ENCODE assay signal across 15 cellular contexts in the genomic region with DNA sequence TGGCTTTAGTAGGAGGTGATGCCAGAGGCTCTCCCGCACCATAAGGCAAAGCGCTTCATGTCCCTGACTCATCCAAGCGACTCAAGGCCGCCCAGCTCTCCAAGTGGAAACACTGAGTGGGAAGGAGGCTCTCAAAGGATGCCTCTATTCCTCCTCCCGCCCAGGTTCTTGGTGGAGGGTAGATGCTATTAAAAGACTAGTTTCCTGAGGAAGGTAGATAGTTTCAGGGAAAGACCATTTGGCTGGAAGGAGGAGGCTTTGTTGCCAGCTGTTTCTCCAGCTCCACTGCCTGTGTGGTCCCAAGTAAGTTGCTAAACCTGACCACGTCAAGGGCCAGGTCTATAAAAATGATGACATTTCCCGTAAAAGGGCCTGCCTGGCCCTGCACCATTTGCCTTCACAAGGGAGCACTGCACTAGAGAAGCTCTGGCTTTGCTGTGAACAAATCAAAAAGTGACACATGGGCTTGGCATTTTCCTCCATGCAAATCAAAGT. TPM values are rescaled to one million over a fixed set of nuclear protein-coding genes. Genes with fewer than 3 reads are reported as not detected.
DNase-seq lines count a peak whose midpoint lies in the region; ATAC-seq and TF ChIP-seq lines count a peak whose summit lies in the region.
"Had no signal": no experiment of that assay in that cellular context is flagged by ENCODE, and none has a peak within 500 bp of the region (broad histone marks: within the 10 kb centered on the region; RNA-seq: fewer than 3 reads in every experiment).

No MANE protein-coding gene starts in this region.

- H3K36me3 ChIP-seq in mesendoderm (ENCODE audit: control insufficient read depth, insufficient read depth, low read length) (no peaks in the 10 kb centered on the region), thyroid gland (no peaks in the 10 kb centered on the region)
- H3K36me3 ChIP-seq: gastrocnemius medialis had no signal

- H2BK120ac ChIP-seq in mesendoderm (ENCODE audit: low read depth, low read length): no peak overlapping the region

- no peaks in the 10 kb centered on the region for H3K27me3 ChIP-seq in mesendoderm (ENCODE audit: insufficient read depth, low read length, poor library complexity)
- H3K27me3 ChIP-seq in thyroid gland: no peaks in the 10 kb centered on the region
- H3K27me3 ChIP-seq: BLaER1 treated with 17β-estradiol and CSF1 and Interleukin-3, amounts not matched to agents 10 nM and 100 nM; gastrocnemius medialis had no signal

- no peaks in the 10 kb centered on the region for H3K9me3 ChIP-seq in thyroid gland
- H3K9me3 ChIP-seq: gastrocnemius medialis had no signal

- POLR2A ChIA-PET in HEK293T (lab: Yijun Ruan, JAX): interaction anchor here (1.4 to 1.5 kb wide), 2 partner anchors 89 to 590 kb away, joined by 3 to 5 read pairs; no protein-coding TSS in a partner anchor

- no peak for TF ChIP-seq POLR2A in thyroid gland (IDR thresholded peaks at IDR 0.05)

- no peaks in the 10 kb centered on the region for H3K4me1 ChIP-seq in mesendoderm (ENCODE audit: control insufficient read depth, low read depth, low read length)
- H3K4me1 ChIP-seq in thyroid gland: peaks cover 6 to 14% of the 10 kb centered on the region in 2 donors

- H3K79me2 ChIP-seq in mesendoderm (ENCODE audit: control insufficient read depth, insufficient read depth, low read length): no peaks in the 10 kb centered on the region

- H3K23ac ChIP-seq in mesendoderm (ENCODE audit: low read length): no peak overlapping the region

- no peak overlapping the region for H4K5ac ChIP-seq in mesendoderm (ENCODE audit: low read length)

- H3K27ac ChIP-seq in mesendoderm (ENCODE audit: low read depth, low read length): no peak overlapping the region
- no peak overlapping the region for H3K27ac ChIP-seq in thyroid gland
- H3K27ac ChIP-seq: BLaER1 treated with 17β-estradiol and CSF1 and Interleukin-3, amounts not matched to agents 10 nM and 100 nM; gastrocnemius medialis had no signal

- H3K18ac ChIP-seq in mesendoderm (ENCODE audit: low read length): no peak overlapping the region

- no peak overlapping the region for H3K4me2 ChIP-seq in mesendoderm (ENCODE audit: low read length)

- WGBS in mesendoderm (ENCODE audit: extremely low coverage, insufficient coverage, low lambda C conversion rate): no CpG with 5 or more reads among the region's 7 CpGs
- 77 to 82% methylated on average over 7 of the region's 7 CpGs for WGBS in thyroid gland, 2 donors

- H2AK5ac ChIP-seq in mesendoderm (ENCODE audit: low read length): no peak overlapping the region

- DNase-seq in Ammon's horn (ENCODE audit: low spot score) (peak; percentile 16), LHCN-M2 (ENCODE audit: low read depth) (peak; percentile 27), choroid plexus epithelial cell (ENCODE audit: low read depth) (peak; percentile 27), mesendoderm (peak; percentile 22), thyroid gland (no peak), left lobe of liver (ENCODE audit: low spot score) (no peak), HEK293T (ENCODE audit: extremely low spot score) (no peak)
- DNase-seq: activated CD4-positive, alpha-beta T cell treated with anti-CD3 and anti-CD28 coated beads, Interleukin-2, amount 50 U/mL, for 48 hours; activated gamma-delta T cell treated with Interleukin-2 at 50 U/mL for 16 hours; gastrocnemius medialis; NCI-H1436; stimulated activated naive CD4-positive, alpha-beta T cell; T-helper 17 cell had no signal

- H2BK5ac ChIP-seq in mesendoderm (ENCODE audit: low read length): no peak overlapping the region

- no peak overlapping the region for H2BK15ac ChIP-seq in mesendoderm (replicated peaks; ENCODE audit: low read depth)

- CTCF ChIA-PET in HEK293T (lab: Yijun Ruan, JAX): interaction anchor here (0.6 to 0.9 kb wide), 6 partner anchors 12 to 601 kb away, joined by 3 to 4 read pairs (median 3); no protein-coding TSS in a partner anchor

- H3K9ac ChIP-seq in mesendoderm (ENCODE audit: low read length): no peak overlapping the region
- H3K9ac ChIP-seq: BLaER1 treated with 17β-estradiol and CSF1 and Interleukin-3, amounts not matched to agents 10 nM and 100 nM had no signal

- TF ChIP-seq CTCF in choroid plexus epithelial cell (conservative IDR thresholded peaks at IDR 0.05; ENCODE audit: low read depth, low read length): no peak
- TF ChIP-seq CTCF in thyroid gland (IDR thresholded peaks at IDR 0.05): no peak

- no peak overlapping the region for H3K56ac ChIP-seq in mesendoderm (ENCODE audit: low read length)

- ATAC-seq in left lobe of liver (no peak), GM19035 (IDR thresholded peaks at IDR 0.05; ENCODE audit: unreplicated experiment) (no peak)
- ATAC-seq: gastrocnemius medialis, T-helper 17 cell had no signal

- no peak overlapping the region for H3K4me3 ChIP-seq in choroid plexus epithelial cell (ENCODE audit: low read depth, low read length)
- no peak overlapping the region for H3K4me3 ChIP-seq in mesendoderm (ENCODE audit: low read length)
- no peak overlapping the region for H3K4me3 ChIP-seq in thyroid gland (replicated peaks in 1 of 3)
- H3K4me3 ChIP-seq: BLaER1 treated with 17β-estradiol and CSF1 and Interleukin-3, amounts not matched to agents 10 nM and 100 nM; gastrocnemius medialis had no signal

- no peak overlapping the region for H4K8ac ChIP-seq in mesendoderm (ENCODE audit: low read depth, low read length)

- no peak overlapping the region for H3K4ac ChIP-seq in mesendoderm (ENCODE audit: low read depth, low read length)

- intact Hi-C loops in thyroid gland (cut with DNase I): no loop called here

- H3K79me1 ChIP-seq in mesendoderm (ENCODE audit: low read length): no peaks in the 10 kb centered on the region

TF ChIP-seq in HEK293T, 16 proteins besides CTCF, POLR2A, EP300 and RAD21:
- TF ChIP-seq CTBP1 (IDR thresholded peaks at IDR 0.05; ENCODE audit: borderline replicate concordance): no peak
- no peak for TF ChIP-seq BHLHE40 (IDR thresholded peaks at IDR 0.05; ENCODE audit: borderline replicate concordance)
- no peak for TF ChIP-seq FOXM1 (IDR thresholded peaks at IDR 0.05; ENCODE audit: borderline replicate concordance)
- no peak for TF ChIP-seq FOXA1 (IDR thresholded peaks at IDR 0.05)
- TF ChIP-seq TARDBP (IDR thresholded peaks at IDR 0.05): no peak

RNA-seq across cellular contexts. Expression of a gene that starts 48.2 kb away (rescaled TPM):
- total RNA-seq in LHCN-M2 (2014; rRNA removed): 6.2 and 11.0 TPM in 2 replicates
- polyA plus RNA-seq in LHCN-M2 (2012): 15.8 TPM
- 33.6 TPM for polyA plus RNA-seq in mesendoderm (2013, experiment 1 of 2)
- 34.9 TPM for polyA plus RNA-seq in mesendoderm (2013, experiment 2 of 2)
- total RNA-seq in thyroid gland: 10 to 100 TPM in 3 of 4 donors, 1 to 10 TPM in 1; 9.5 to 32.8 (median 22.4) TPM
- 23.9 TPM for total RNA-seq in left lobe of liver

Comparison
In these comparisons a context has a peak if more than half of its experiments do, and no peak if none do; other contexts are left out.
1. DNase-seq: peak in Ammon's horn (single experiment), LHCN-M2 (single experiment), choroid plexus epithelial cell (single experiment) and mesendoderm (single experiment); none in thyroid gland (0 of 2), left lobe of liver (single experiment) and HEK293T (single experiment).